In the genomic region with DNA sequence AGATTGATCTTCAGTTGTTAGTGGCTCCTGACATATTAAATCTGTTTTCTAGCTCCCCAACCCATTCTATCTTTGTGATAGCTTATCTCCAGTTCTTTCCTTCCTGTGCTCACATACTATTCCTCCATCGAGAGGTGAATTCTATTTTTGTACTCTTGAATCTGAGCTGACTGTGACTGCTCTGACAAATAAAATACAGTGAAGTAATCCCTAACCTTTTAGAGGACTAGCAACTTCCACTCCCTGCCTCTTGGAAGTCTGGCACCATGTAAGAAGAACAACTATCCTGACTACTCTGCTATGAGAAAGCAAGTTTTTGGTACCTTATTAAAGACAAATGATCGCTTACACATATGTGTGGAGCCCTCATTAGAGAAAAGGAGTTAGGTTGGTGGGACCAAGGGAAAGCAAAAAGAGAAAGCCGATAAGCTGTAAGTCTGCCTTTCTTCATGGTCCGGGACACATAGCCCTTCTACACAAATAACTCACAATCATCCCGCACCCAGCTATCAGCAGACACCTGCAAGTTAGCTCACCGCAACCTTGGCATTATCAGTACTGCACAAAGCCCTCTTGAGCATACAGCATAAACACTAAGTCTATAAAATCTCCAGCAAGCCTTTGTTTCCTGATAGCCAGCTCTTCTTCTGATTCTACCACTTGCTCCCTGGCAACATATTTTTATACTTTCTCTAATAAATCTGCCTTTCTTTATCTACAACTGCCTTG, we compare ENCODE assay signal across 28 cellular contexts.
"Had no signal": no experiment of that assay in that cellular context is flagged by ENCODE, and none has a peak within 500 bp of the region (broad histone marks: within the 10 kb centered on the region; RNA-seq: fewer than 3 reads in every experiment).

No MANE protein-coding gene starts in this region.

- H3K27me3 Mint-ChIP-seq: activated B cell treated with CpG ODN at 0.5 μM for 24 hours; activated naive CD8-positive, alpha-beta T cell treated with anti-CD3 and anti-CD28 coated beads for 36 hours; naive B cell; T-cell had no signal

- DNase-seq: activated B cell treated with CpG ODN at 0.5 μM for 24 hours; activated CD4-positive, alpha-beta T cell treated with anti-CD3 and anti-CD28 coated beads for 4 hours; activated CD4-positive, alpha-beta T cell treated with anti-CD3 and anti-CD28 coated beads, Interleukin-2, amount 50 U/mL, for 48 hours; activated CD8-positive, alpha-beta memory T cell treated with anti-CD3 and anti-CD28 coated beads, Interleukin-2, amount 50 U/mL, for 48 hours; activated naive CD4-positive, alpha-beta T cell treated with Interleukin-2 at 50 U/mL for 16 hours; activated naive CD8-positive, alpha-beta T cell treated with anti-CD3 and anti-CD28 coated beads for 36 hours; activated T-cell treated with anti-CD3 and anti-CD28 coated beads, Interleukin-2, amount 50 U/mL, for 4 hours; cerebellar nuclear complex; esophagus squamous epithelium; islet precursor cell; left colon; lower lobe of right lung; mucosa of descending colon; naive B cell; posterior cingulate gyrus; retina; stimulated activated CD4-positive, alpha-beta T cell treated with anti-CD3 and anti-CD28 coated beads, Interleukin-4, amount 100 ng/mL, for 24 hours; stimulated activated naive CD8-positive, alpha-beta T cell treated with anti-CD3 and anti-CD28 coated beads, Interleukin-15, Interleukin-2, amounts not matched to agents 100 U/mL and 50 U/mL, for 24 hours; T-cell; upper lobe of left lung had no signal

- H3K9me3 ChIP-seq: breast epithelium, esophagus squamous epithelium, lower lobe of right lung, mucosa of descending colon, upper lobe of left lung had no signal

- H3K36me3 ChIP-seq: breast epithelium, esophagus squamous epithelium, lower lobe of right lung, upper lobe of left lung had no signal

- FAIRE-seq: astrocyte, TTC549 had no signal

- H3K36me3 Mint-ChIP-seq: activated naive CD8-positive, alpha-beta T cell treated with anti-CD3 and anti-CD28 coated beads for 36 hours; naive B cell; T-cell had no signal

- H3K27ac Mint-ChIP-seq: activated B cell treated with CpG ODN at 0.5 μM for 24 hours; activated naive CD8-positive, alpha-beta T cell treated with anti-CD3 and anti-CD28 coated beads for 36 hours; activated T-helper 2 cell treated with anti-CD3 and anti-CD28 coated beads, Interferon-gamma antibody, Interleukin-2, Interleukin-4, amounts not matched to agents 10 μg/mL and 5 μg/mL and 100 μg/mL, durations not matched to agents 14 hours and 24 hours and 36 hours; T-cell; T-helper 2 cell treated with Interferon-gamma antibody and Interleukin-4, amounts not matched to agents 5 μg/mL and 100 μg/mL, for 36 hours had no signal

- H3K4me1 Mint-ChIP-seq: activated B cell treated with CpG ODN at 0.5 μM for 24 hours; activated naive CD8-positive, alpha-beta T cell treated with anti-CD3 and anti-CD28 coated beads for 36 hours; neural crest cell; T-cell had no signal

- ATAC-seq: activated T-cell treated with anti-CD3 and anti-CD28 coated beads, Interleukin-2, amount 50 U/mL, for 4 hours; left colon; lower lobe of right lung; mucosa of descending colon; SK-N-SH treated with all-trans-retinoic acid at 6 μM for 48 hours; stimulated activated naive CD8-positive, alpha-beta T cell treated with anti-CD3 and anti-CD28 coated beads, Interleukin-15, Interleukin-2, amounts not matched to agents 100 U/mL and 50 U/mL, for 24 hours; T-cell had no signal

- H3K27me3 ChIP-seq: breast epithelium, esophagus squamous epithelium, upper lobe of left lung had no signal

- H3K4me1 ChIP-seq: breast epithelium, esophagus squamous epithelium, lower lobe of right lung, upper lobe of left lung had no signal

- H3K4me3 Mint-ChIP-seq: activated B cell treated with CpG ODN at 0.5 μM for 24 hours; activated naive CD8-positive, alpha-beta T cell treated with anti-CD3 and anti-CD28 coated beads for 36 hours; activated T-cell treated with anti-CD3 and anti-CD28 coated beads, Interleukin-2, amount 50 U/mL, for 4 hours; naive B cell; neural crest cell; T-cell; T-helper 2 cell treated with Interferon-gamma antibody and Interleukin-4, amounts not matched to agents 5 μg/mL and 100 μg/mL, for 36 hours had no signal

- H3K9me3 Mint-ChIP-seq: activated B cell treated with CpG ODN at 0.5 μM for 24 hours; activated naive CD8-positive, alpha-beta T cell treated with anti-CD3 and anti-CD28 coated beads for 36 hours; activated T-cell treated with anti-CD3 and anti-CD28 coated beads, Interleukin-2, amount 50 U/mL, for 4 hours; activated T-helper 2 cell treated with anti-CD3 and anti-CD28 coated beads, Interferon-gamma antibody, Interleukin-2, Interleukin-4, amounts not matched to agents 10 μg/mL and 5 μg/mL and 100 μg/mL, durations not matched to agents 14 hours and 24 hours and 36 hours; naive B cell; neural crest cell; T-cell; T-helper 2 cell treated with Interferon-gamma antibody and Interleukin-4, amounts not matched to agents 5 μg/mL and 100 μg/mL, for 36 hours had no signal

- H3K27ac ChIP-seq: breast epithelium, coronary artery, esophagus squamous epithelium, lower lobe of right lung, upper lobe of left lung had no signal

- H3K4me3 ChIP-seq: breast epithelium, coronary artery, esophagus squamous epithelium, lower lobe of right lung, mucosa of descending colon, upper lobe of left lung had no signal
